24 cellular contexts compared by ENCODE assay signal in the genomic region with DNA sequence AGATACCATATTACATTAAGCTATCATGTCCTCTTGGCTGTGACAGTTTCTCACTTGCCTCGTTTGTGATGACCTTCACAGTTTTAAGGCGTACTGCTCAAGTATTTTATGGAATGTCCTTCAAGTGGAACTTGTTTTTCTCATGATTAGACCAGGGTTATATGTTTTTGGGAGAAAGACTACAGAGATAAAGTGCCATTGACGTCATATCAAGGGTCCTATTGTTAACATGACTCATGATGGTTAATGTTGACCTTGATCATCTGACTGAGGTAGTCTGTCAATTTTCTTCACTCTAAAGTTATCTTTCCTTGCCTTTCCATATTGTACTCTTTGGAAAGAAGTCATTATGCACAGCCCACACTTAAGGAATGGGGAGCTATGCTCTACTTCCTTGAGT. TPM values are rescaled to one million over a fixed set of nuclear protein-coding genes. Genes with fewer than 3 reads are reported as not detected.
DNase-seq lines count a peak whose midpoint lies in the region; ATAC-seq, FAIRE-seq and TF ChIP-seq lines count a peak whose summit lies in the region.
"Had no signal": no experiment of that assay in that cellular context is flagged by ENCODE, and none has a peak within 500 bp of the region (broad histone marks: within the 10 kb centered on the region; RNA-seq: fewer than 3 reads in every experiment).

No MANE protein-coding gene starts in this region.

- H3K4me2 ChIP-seq in HepG2 (ENCODE audit: low read depth, low read length): no peak overlapping the region
- no peak overlapping the region for H3K4me2 ChIP-seq in K562 (ENCODE audit: insufficient read depth, low read length)
- H3K4me2 ChIP-seq: BLaER1 had no signal

- H3K4me3 ChIP-seq in HepG2 (replicated peaks in 1 of 3; ENCODE audit: insufficient read depth in 1 of 3, low read depth in 2 of 3, low read length in 3 of 3) (no peak overlapping the region), right lobe of liver (no peak overlapping the region), K562 (no peak overlapping the region), A673 (ENCODE audit: low read depth, low read length, poor library complexity, severe bottlenecking) (no peak overlapping the region), gastrocnemius medialis (no peak overlapping the region)
- H3K4me3 ChIP-seq: BLaER1 had no signal

- no peaks in the 10 kb centered on the region for H3K9me3 ChIP-seq in HepG2 (ENCODE audit: low read length)
- no peaks in the 10 kb centered on the region for H3K9me3 ChIP-seq in right lobe of liver
- H3K9me3 ChIP-seq in K562 (replicated peaks; ENCODE audit: control insufficient read depth, insufficient read depth, low read depth, low read length): no peaks in the 10 kb centered on the region
- H3K9me3 ChIP-seq in A673 (ENCODE audit: low read depth, low read length, poor library complexity, severe bottlenecking): no peaks in the 10 kb centered on the region
- H3K9me3 ChIP-seq in gastrocnemius medialis: no peaks in the 10 kb centered on the region
- H3K9me3 ChIP-seq: BE2C, BLaER1 had no signal

- no peak overlapping the region for H2AFZ ChIP-seq in HepG2 (ENCODE audit: low read length)
- H2AFZ ChIP-seq in K562 (ENCODE audit: low read depth, low read length): no peak overlapping the region

- H3K9me1 ChIP-seq in K562 (ENCODE audit: control insufficient read depth, insufficient read depth, low read length): no peaks in the 10 kb centered on the region

- H3K27me3 ChIP-seq in HepG2 (ENCODE audit: control insufficient read depth in 1 of 2, insufficient read depth in 2 of 2, low read length in 2 of 2) (no peaks in the 10 kb centered on the region), right lobe of liver (no peaks in the 10 kb centered on the region), K562 (ENCODE audit: control insufficient read depth in 2 of 2, insufficient read depth in 2 of 2, low read length in 2 of 2) (no peaks in the 10 kb centered on the region), A673 (replicated peaks; ENCODE audit: insufficient read depth, low read depth, low read length, poor library complexity) (no peaks in the 10 kb centered on the region), gastrocnemius medialis (no peaks in the 10 kb centered on the region)
- H3K27me3 ChIP-seq: BE2C, BLaER1 had no signal

- H3K36me3 ChIP-seq in HepG2 (replicated peaks in 1 of 2; ENCODE audit: control insufficient read depth in 1 of 2, insufficient read depth in 2 of 2, low read length in 2 of 2) (no peaks in the 10 kb centered on the region), right lobe of liver (no peaks in the 10 kb centered on the region), K562 (ENCODE audit: control insufficient read depth, insufficient read depth, low read length) (no peaks in the 10 kb centered on the region), A673 (ENCODE audit: insufficient read depth, low read length, poor library complexity, severe bottlenecking) (no peaks in the 10 kb centered on the region), gastrocnemius medialis (no peaks in the 10 kb centered on the region)
- H3K36me3 ChIP-seq: BE2C, BLaER1 had no signal

- no peak for TF ChIP-seq EP300 in HepG2 (IDR thresholded peaks at IDR 0.05; ENCODE audit: low read depth in 2 of 2, low read length in 2 of 2)
- TF ChIP-seq EP300 in HepG2 (CRISPR knock-in tag; IDR thresholded peaks at IDR 0.05; ENCODE audit: borderline replicate concordance): no peak
- TF ChIP-seq EP300 in K562 (IDR thresholded peaks at IDR 0.05; ENCODE audit: low read length): no peak

- H4K20me1 ChIP-seq in HepG2 (ENCODE audit: insufficient read depth, low read length) (no peaks in the 10 kb centered on the region), K562 (replicated peaks; ENCODE audit: control insufficient read depth, insufficient read depth, low read length) (no peaks in the 10 kb centered on the region)
- H4K20me1 ChIP-seq: BLaER1 had no signal

- in situ Hi-C loops in HepG2 (cut with HindIII; ENCODE audit: extremely low pct_ligation_motif_present, low pct_unique_long_range_greater_than_20kb) (loop anchor here (25.0 kb wide), 1 partner anchor 589 kb away; no protein-coding TSS in a partner anchor), K562 (cut with MboI) (loop anchor here (5.0 kb wide), 1 partner anchor 269 kb away; no protein-coding TSS in a partner anchor), gastrocnemius medialis (cut with MboI; ENCODE audit: low sequenced_read_pairs in 4 of 4) (loop anchor here (10.0 to 25.0 kb wide), 3 partner anchors 256 to 589 kb away; partner anchors contain the start of gene UGCG (in 2 of the 4))

- H3K27ac ChIP-seq in HepG2 (ENCODE audit: extremely low read length, insufficient read depth, low read length): no peak overlapping the region
- no peak overlapping the region for H3K27ac ChIP-seq in right lobe of liver
- H3K27ac ChIP-seq in K562 (ENCODE audit: extremely low read depth, low read depth, low read length): no peak overlapping the region
- H3K27ac ChIP-seq in A673 (ENCODE audit: low read depth, low read length, poor library complexity, severe bottlenecking): no peak overlapping the region
- H3K27ac ChIP-seq in gastrocnemius medialis: no peak overlapping the region
- H3K27ac ChIP-seq: BLaER1 had no signal

- CTCF ChIA-PET in HepG2 (lab: Yijun Ruan, JAX; ENCODE audit: low intra/inter-chr PET ratio, low total read pairs) (no interaction called here), K562 (lab: Yijun Ruan, JAX; ENCODE audit: low intra/inter-chr PET ratio) (no interaction called here), A673 (lab: Charles Lee) (no interaction called here)

- H3K9ac ChIP-seq in HepG2 (ENCODE audit: insufficient read depth, low read depth, low read length): no peak overlapping the region
- H3K9ac ChIP-seq in K562 (ENCODE audit: insufficient read depth in 1 of 2, low read depth in 2 of 2, low read length in 2 of 2): no peak overlapping the region
- H3K9ac ChIP-seq: BLaER1 had no signal

- POLR2A ChIA-PET in HepG2 (lab: Yijun Ruan, JAX) (interaction anchor here (1.0 kb wide), 1 partner anchor 17 kb away, joined by 4 read pairs; the partner anchor contains the start of gene PTBP3), K562 (lab: Yijun Ruan, JAX) (interaction anchor here (1.2 kb wide), 1 partner anchor 26 kb away, joined by 3 read pairs; no protein-coding TSS in a partner anchor), A673 (lab: Charles Lee; ENCODE audit: low non-redundant PET) (interaction anchor here (0.6 kb wide), 1 partner anchor 63 kb away, joined by 3 read pairs; no protein-coding TSS in a partner anchor)

- DNase-seq in HepG2 (ENCODE audit: low spot score): no peak
- DNase-seq in right lobe of liver: no peak
- DNase-seq in H54 (ENCODE audit: insufficient read length, low spot score): no peak
- peak; percentile 31 for DNase-seq in OCI-M1 (lab: John Stamatoyannopoulos, UW)
- peak in 1 of 4 experiments; percentile 29 for DNase-seq in K562 (ENCODE audit: extremely low read depth in 1 of 4, low spot score in 3 of 4)
- DNase-seq in A673 (ENCODE audit: low spot score): no peak
- DNase-seq in gastrocnemius medialis: no peak
- no peak for DNase-seq in stimulated activated CD4-positive, alpha-beta T cell treated with anti-CD3 and anti-CD28 coated beads, Interleukin-2, amount 100 ng/mL, for 24 hours
- DNase-seq: 8988T; ACHN; BE2C; C1 segment of cervical spinal cord; CD4-positive, alpha-beta memory T cell; CD4-positive, CD25-positive, alpha-beta regulatory T cell; CD8-positive, alpha-beta memory T cell; COR-L47; DMS 273 treated with DMSO at 0.1 percent for 48 hours; DMS153; DMS79 treated with DMSO at 0.1 percent for 48 hours; GF-D8 had no signal

- no peak for TF ChIP-seq POLR2A in HepG2 (IDR thresholded peaks at IDR 0.05; ENCODE audit: insufficient read depth in 1 of 2, low read depth in 2 of 2, low read length in 2 of 2)
- TF ChIP-seq POLR2A in right lobe of liver (IDR thresholded peaks at IDR 0.05): no peak
- no peak for TF ChIP-seq POLR2A in H54 (IDR thresholded peaks at IDR 0.05; ENCODE audit: low read depth, low read length)
- no peak for TF ChIP-seq POLR2A in K562 (conservative IDR thresholded peaks at IDR 0.05)
- no peak for TF ChIP-seq POLR2A in gastrocnemius medialis (IDR thresholded peaks at IDR 0.05)

- ATAC-seq in HepG2 (no peak), right lobe of liver (no peak), K562 (no peak), gastrocnemius medialis (no peak)

- BruUV-seq in HepG2 (replicated peaks; lab: Mats Ljungman, UMichigan) (no TSS peak), K562 (replicated peaks; lab: Mats Ljungman, UMichigan) (no TSS peak), A673 (replicated peaks; lab: Mats Ljungman, UMichigan) (no TSS peak)

- H3K79me2 ChIP-seq in HepG2 (ENCODE audit: insufficient read depth, low read length): no peaks in the 10 kb centered on the region
- no peaks in the 10 kb centered on the region for H3K79me2 ChIP-seq in K562 (ENCODE audit: control insufficient read depth, insufficient read depth, low read length)

- TF ChIP-seq CTCF in HepG2 (CRISPR knock-in tag; IDR thresholded peaks at IDR 0.05) (no peak), right lobe of liver (IDR thresholded peaks at IDR 0.05) (no peak), K562 (IDR thresholded peaks at IDR 0.05 in 2 of 3, conservative IDR thresholded peaks at IDR 0.05 in 1 of 3; ENCODE audit: insufficient read depth in 2 of 3, low read depth in 1 of 3, low read length in 3 of 3) (no peak), A673 (conservative IDR thresholded peaks at IDR 0.05; ENCODE audit: low read depth, low read length) (no peak), gastrocnemius medialis (IDR thresholded peaks at IDR 0.05 in 4 of 5, conservative IDR thresholded peaks at IDR 0.05 in 1 of 5) (no peak)

- H3K4me1 ChIP-seq in HepG2 (ENCODE audit: insufficient read depth, low read length) (peaks cover 67% of the 10 kb centered on the region), right lobe of liver (peaks cover 0 to 41% (median 7%) of the 10 kb centered on the region in 4 donors), K562 (replicated peaks in 1 of 2; ENCODE audit: control insufficient read depth in 2 of 2, insufficient read depth in 2 of 2, low read length in 2 of 2) (no peaks in the 10 kb centered on the region), A673 (ENCODE audit: insufficient read depth, low read length, poor library complexity, severe bottlenecking) (peaks cover 33% of the 10 kb centered on the region), gastrocnemius medialis (peaks cover 0 to 5% of the 10 kb centered on the region in 2 donors)
- H3K4me1 ChIP-seq: BE2C, BLaER1 had no signal

- TF ChIP-seq RAD21 in HepG2 (CRISPR knock-in tag; IDR thresholded peaks at IDR 0.05) (no peak), K562 (CRISPR knock-in tag; conservative IDR thresholded peaks at IDR 0.05 in 1 of 2, IDR thresholded peaks at IDR 0.05 in 1 of 2) (no peak)

- 70% methylated on average over 3 of the region's 3 CpGs for WGBS in HepG2 (ENCODE audit: low lambda C conversion rate)
- 57% methylated on average over 3 of the region's 3 CpGs for WGBS in right lobe of liver (ENCODE audit: insufficient coverage, low coverage, low lambda C conversion rate, missing lambda C conversion rate)
- WGBS in K562 (ENCODE audit: insufficient coverage, low coverage, missing lambda C conversion rate): 35% methylated on average over 3 of the region's 3 CpGs

- intact Hi-C loops in HepG2 (cut with micrococcal nuclease; ENCODE audit: unreplicated experiment): no loop called here
- intact Hi-C loops in right lobe of liver (cut with DNase I): no loop called here
- intact Hi-C loops in K562 (cut with micrococcal nuclease): loop anchor here (10.0 kb wide), 1 partner anchor 446 kb away; no protein-coding TSS in a partner anchor
- intact Hi-C loops in A673 (cut with micrococcal nuclease; ENCODE audit: unreplicated experiment): no loop called here
- intact Hi-C loops in gastrocnemius medialis (cut with DNase I; ENCODE audit: low total_unique reads): no loop called here

- FAIRE-seq in HepG2 (lab: Jason Lieb, UNC) (no peak), H54 (lab: Jason Lieb, UNC) (peak; percentile 43), K562 (lab: Jason Lieb, UNC) (no peak)
- FAIRE-seq: A204.1, G401.6, GM12891 had no signal

RNA-seq across cellular contexts. Expression of gene PTBP3, which starts 17.8 kb away (rescaled TPM):
- 52.8 and 79.5 TPM in 2 replicates for total RNA-seq in HepG2 (2016; rRNA removed; fragmentation: Illumina TruSeq; extraction: Trizol)
- 116 and 122 TPM in 2 replicates for total RNA-seq in HepG2 (2016; cell fraction: cytosol; rRNA removed; fragmentation: Illumina TruSeq; extraction: Trizol; ENCODE audit: low read depth)
- 55.6 and 78.0 TPM in 2 replicates for total RNA-seq in HepG2 (2016; cell fraction: insoluble cytoplasmic fraction; rRNA removed; fragmentation: Illumina TruSeq; extraction: Trizol)
- 44.6 and 47.8 TPM in 2 replicates for total RNA-seq in HepG2 (2016; cell fraction: membrane; rRNA removed; fragmentation: Illumina TruSeq; extraction: Trizol)
- 33.0 and 35.9 TPM in 2 replicates for total RNA-seq in HepG2 (2016; cell fraction: nucleus; rRNA removed; fragmentation: Illumina TruSeq; extraction: Trizol)
- 35.6 and 61.1 TPM in 2 replicates for polyA plus RNA-seq in HepG2 (2011; rRNA removed)
- 23.4 and 43.1 TPM in 2 replicates for polyA plus RNA-seq in HepG2 (2011; cell fraction: cytosol; rRNA removed)
- polyA plus RNA-seq in HepG2 (2011; cell fraction: nucleus; rRNA removed): 33.0 and 38.2 TPM in 2 replicates
- 20.2 and 22.4 TPM in 2 replicates for polyA plus RNA-seq in HepG2 (2012)
- 2.3 and 2.6 TPM in 2 replicates for polyA plus RNA-seq in HepG2 (2016; cell fraction: cytosol; fragmentation: Illumina TruSeq; extraction: Trizol; ENCODE audit: low read depth)
- polyA plus RNA-seq in HepG2 (2016; cell fraction: insoluble cytoplasmic fraction; fragmentation: Illumina TruSeq; extraction: Trizol; ENCODE audit: low read depth): 67.1 and 71.0 TPM in 2 replicates
- 10.9 and 11.4 TPM in 2 replicates for polyA plus RNA-seq in HepG2 (2016; cell fraction: membrane; fragmentation: Illumina TruSeq; extraction: Trizol; ENCODE audit: low read depth)
- polyA plus RNA-seq in HepG2 (2016; cell fraction: nucleus; fragmentation: Illumina TruSeq; extraction: Trizol; ENCODE audit: insufficient read depth, low read depth): 30.4 TPM in 2 replicates
- 104 and 144 TPM in 2 replicates for polyA minus RNA-seq in HepG2 (2011; rRNA and poly(A)+ RNA removed; ENCODE audit: low replicate concordance)
- polyA minus RNA-seq in HepG2 (2011; cell fraction: cytosol; rRNA and poly(A)+ RNA removed): 55.4 and 66.1 TPM in 2 replicates
- 44.7 and 50.8 TPM in 2 replicates for polyA minus RNA-seq in HepG2 (2011; cell fraction: nucleus; rRNA and poly(A)+ RNA removed)
- total RNA-seq in right lobe of liver: 10 to 100 TPM; 16.3 to 29.9 (median 19.3) TPM
- 83.3 and 94.4 TPM in 2 replicates for total RNA-seq in K562 (2011; cell fraction: chromatin; rRNA removed; ENCODE audit: low replicate concordance)
- total RNA-seq in K562 (2011; cell fraction: nucleolus; rRNA removed): 15.2 and 20.9 TPM in 2 replicates
- 43.6 and 84.2 TPM in 2 replicates for total RNA-seq in K562 (2011; cell fraction: nucleoplasm; rRNA removed)
- 36.9 and 44.4 TPM in 2 replicates for total RNA-seq in K562 (2014; rRNA removed)
- 83.5 and 93.8 TPM in 2 replicates for total RNA-seq in K562 (2014; rRNA removed; fragmentation: Illumina TruSeq; extraction: Trizol)
- 71.3 and 77.1 TPM in 2 replicates for total RNA-seq in K562 (2015; rRNA removed; fragmentation: Illumina TruSeq; extraction: Trizol)
- total RNA-seq in K562 (2021): 109 and 116 TPM in 2 replicates
- polyA plus RNA-seq in K562 (2011; rRNA removed): 132 and 151 TPM in 2 replicates
- 122 and 173 TPM in 2 replicates for polyA plus RNA-seq in K562 (2011; cell fraction: cytosol; rRNA removed)
- 54.8 and 78.5 TPM in 2 replicates for polyA plus RNA-seq in K562 (2011; cell fraction: nucleus; rRNA removed)
- polyA plus RNA-seq in K562 (2012): 34.5 and 35.0 TPM in 2 replicates
- 60.3 and 68.0 TPM in 2 replicates for polyA plus RNA-seq in K562 (2014; fragmentation: Illumina TruSeq; extraction: Trizol)
- 10 to 100 TPM; 22.4 to 26.7 TPM for polyA plus RNA-seq in K562 (2014; fragmentation: Nextera tagmentation; extraction: Ambion mirVana)
- 42.0 and 45.5 TPM in 2 replicates for polyA plus RNA-seq in K562 (2014; rRNA removed)
- 252 and 271 TPM in 2 replicates for polyA minus RNA-seq in K562 (2011; rRNA and poly(A)+ RNA removed)
- 85.2 and 87.1 TPM in 2 replicates for polyA minus RNA-seq in K562 (2011; cell fraction: cytosol; rRNA and poly(A)+ RNA removed)
- polyA minus RNA-seq in K562 (2011; cell fraction: nucleus; rRNA and poly(A)+ RNA removed): 22.9 and 43.9 TPM in 2 replicates
- total RNA-seq in A673 (2021): 53.1 and 57.1 TPM in 2 replicates
- 10 to 100 TPM in 3 of 4 donors, 1 to 10 TPM in 1; 9.9 to 54.7 (median 18.7) TPM for total RNA-seq in gastrocnemius medialis

RNA-seq across cellular contexts. Expression of gene HSDL2, which starts 28.7 kb away (rescaled TPM):
- total RNA-seq in HepG2 (2016; rRNA removed; fragmentation: Illumina TruSeq; extraction: Trizol) (55.3 and 76.3 TPM in 2 replicates), right lobe of liver (10 to 100 TPM; 65.8 to 96.8 (median 79.8) TPM), K562 (2014; rRNA removed) (22.8 and 23.1 TPM in 2 replicates), K562 (2014; rRNA removed; fragmentation: Illumina TruSeq; extraction: Trizol) (43.4 and 46.3 TPM in 2 replicates), K562 (2015; rRNA removed; fragmentation: Illumina TruSeq; extraction: Trizol) (37.6 and 40.3 TPM in 2 replicates), K562 (2021) (28.8 and 29.7 TPM in 2 replicates), A673 (2021) (28.2 and 31.2 TPM in 2 replicates), gastrocnemius medialis (100 to 1,000 TPM in 1 of 4 donors, 10 to 100 TPM in 3; 68.9 to 106 (median 93.5) TPM)
- 26.8 and 28.8 TPM in 2 replicates for total RNA-seq in HepG2 (2016; cell fraction: cytosol; rRNA removed; fragmentation: Illumina TruSeq; extraction: Trizol; ENCODE audit: low read depth)
- total RNA-seq in HepG2 (2016; cell fraction: insoluble cytoplasmic fraction; rRNA removed; fragmentation: Illumina TruSeq; extraction: Trizol): 57.7 and 86.7 TPM in 2 replicates
- total RNA-seq in HepG2 (2016; cell fraction: membrane; rRNA removed; fragmentation: Illumina TruSeq; extraction: Trizol): 36.5 and 40.1 TPM in 2 replicates
- total RNA-seq in HepG2 (2016; cell fraction: nucleus; rRNA removed; fragmentation: Illumina TruSeq; extraction: Trizol): 32.2 and 40.4 TPM in 2 replicates
- polyA plus RNA-seq in HepG2 (2011; rRNA removed) (57.7 and 80.2 TPM in 2 replicates), K562 (2011; rRNA removed) (64.8 and 74.1 TPM in 2 replicates), K562 (2014; fragmentation: Illumina TruSeq; extraction: Trizol) (33.3 and 37.4 TPM in 2 replicates), K562 (2014; fragmentation: Nextera tagmentation; extraction: Ambion mirVana) (10 to 100 TPM; 32.7 to 35.6 TPM), K562 (2014; rRNA removed) (23.1 and 24.6 TPM in 2 replicates)
- 36.9 and 43.5 TPM in 2 replicates for polyA plus RNA-seq in HepG2 (2011; cell fraction: cytosol; rRNA removed)
- 22.2 and 23.4 TPM in 2 replicates for polyA plus RNA-seq in HepG2 (2011; cell fraction: nucleus; rRNA removed)
- polyA plus RNA-seq in HepG2 (2012): 47.7 and 65.1 TPM in 2 replicates
- 18.6 and 21.0 TPM in 2 replicates for polyA plus RNA-seq in HepG2 (2016; cell fraction: cytosol; fragmentation: Illumina TruSeq; extraction: Trizol; ENCODE audit: low read depth)
- 69.6 and 82.4 TPM in 2 replicates for polyA plus RNA-seq in HepG2 (2016; cell fraction: insoluble cytoplasmic fraction; fragmentation: Illumina TruSeq; extraction: Trizol; ENCODE audit: low read depth)
- polyA plus RNA-seq in HepG2 (2016; cell fraction: membrane; fragmentation: Illumina TruSeq; extraction: Trizol; ENCODE audit: low read depth): 26.5 and 28.6 TPM in 2 replicates
- polyA plus RNA-seq in HepG2 (2016; cell fraction: nucleus; fragmentation: Illumina TruSeq; extraction: Trizol; ENCODE audit: insufficient read depth, low read depth): 38.5 and 39.3 TPM in 2 replicates
- 28.6 and 43.8 TPM in 2 replicates for polyA minus RNA-seq in HepG2 (2011; rRNA and poly(A)+ RNA removed; ENCODE audit: low replicate concordance)
- 58.9 and 62.7 TPM in 2 replicates for polyA minus RNA-seq in HepG2 (2011; cell fraction: cytosol; rRNA and poly(A)+ RNA removed)
- polyA minus RNA-seq in HepG2 (2011; cell fraction: nucleus; rRNA and poly(A)+ RNA removed): 66.0 and 70.4 TPM in 2 replicates
- 17.0 and 29.9 TPM in 2 replicates for total RNA-seq in K562 (2011; cell fraction: chromatin; rRNA removed; ENCODE audit: low replicate concordance)
- 11.0 and 12.2 TPM in 2 replicates for total RNA-seq in K562 (2011; cell fraction: nucleolus; rRNA removed)
- 15.3 and 17.0 TPM in 2 replicates for total RNA-seq in K562 (2011; cell fraction: nucleoplasm; rRNA removed)
- 11.2 and 23.1 TPM in 2 replicates for polyA plus RNA-seq in K562 (2011; cell fraction: cytosol; rRNA removed)
- polyA plus RNA-seq in K562 (2011; cell fraction: nucleus; rRNA removed): 7.7 and 15.4 TPM in 2 replicates
- 29.3 and 34.5 TPM in 2 replicates for polyA plus RNA-seq in K562 (2012)
- polyA minus RNA-seq in K562 (2011; rRNA and poly(A)+ RNA removed): 98.5 and 105 TPM in 2 replicates
- 31.7 and 40.8 TPM in 2 replicates for polyA minus RNA-seq in K562 (2011; cell fraction: cytosol; rRNA and poly(A)+ RNA removed)
- 7.9 and 16.2 TPM in 2 replicates for polyA minus RNA-seq in K562 (2011; cell fraction: nucleus; rRNA and poly(A)+ RNA removed)

Comparison
In these comparisons a context has a peak if more than half of its experiments do, and no peak if none do; other contexts are left out.
1. Of the 241 proteins assayed by ChIP-seq in both HepG2 and K562: peak only in HepG2: none; only in K562: ATF7, CREM and FOSL1; in both: none; in neither: 235; mixed calls (peak in some experiments, not most) for 3.